ENCODE assay signal across 8 cellular contexts in genomic region chr1:68470388-68470970, GRCh38. TPM values are rescaled to one million over a fixed set of nuclear protein-coding genes. Genes with fewer than 3 reads are reported as not detected.
DNase-seq lines count a peak whose midpoint lies in the region; TF ChIP-seq lines count a peak whose summit lies in the region.

No MANE protein-coding gene starts in this region.

- no peak overlapping the region for H3K27ac ChIP-seq in SU-DHL-6 (ENCODE audit: low read depth, low read length)

- TF ChIP-seq CTCF in GM12873 (IDR thresholded peaks at IDR 0.05; ENCODE audit: insufficient read depth, low read depth, low read length, missing control alignments) (peak; percentile 22), SU-DHL-6 (IDR thresholded peaks at IDR 0.05; ENCODE audit: insufficient read depth, low read length, poor library complexity, severe bottlenecking) (peak; percentile 32)

- peak; percentile 26 for DNase-seq in A172 (ENCODE audit: low spot score)
- DNase-seq in head of caudate nucleus: peak in 29 of 42 donors; percentile 3 to 54 (median 28)
- DNase-seq in COLO829 (ENCODE audit: low spot score): no peak
- DNase-seq in NOMO-1 treated with DMSO at 0.1 percent for 48 hours (lab: John Stamatoyannopoulos, UW; ENCODE audit: unreplicated experiment): no peak
- no peak for DNase-seq in effector CD8-positive, alpha-beta T cell (lab: John Stamatoyannopoulos, UW)
- no peak for DNase-seq in NCI-H1930 (lab: John Stamatoyannopoulos, UW)

- H2AFZ ChIP-seq in SU-DHL-6 (ENCODE audit: low read depth, low read length, severe bottlenecking): no peak overlapping the region

- intact Hi-C loops in head of caudate nucleus (cut with DNase I): no loop called here

- H3K4me2 ChIP-seq in SU-DHL-6 (ENCODE audit: low read depth, low read length, poor library complexity, severe bottlenecking): no peak overlapping the region

- no peaks in the 10 kb centered on the region for H3K79me2 ChIP-seq in SU-DHL-6 (ENCODE audit: insufficient read depth, low read length)

- H3F3A ChIP-seq in SU-DHL-6 (ENCODE audit: insufficient read depth): peaks cover 6% of the 10 kb centered on the region; the same call in 1 of the 2 replicates

- no peaks in the 10 kb centered on the region for H3K9me2 ChIP-seq in SU-DHL-6 (replicated peaks; ENCODE audit: insufficient read depth, low read length)

- H3K4me3 ChIP-seq in SU-DHL-6 (ENCODE audit: insufficient read depth, low read length, poor library complexity, severe bottlenecking): no peak overlapping the region

- no peaks in the 10 kb centered on the region for H3K27me3 ChIP-seq in SU-DHL-6 (ENCODE audit: low read length)

- no peak overlapping the region for H3K9ac ChIP-seq in SU-DHL-6 (ENCODE audit: low read length)

- H3K36me3 ChIP-seq in SU-DHL-6 (ENCODE audit: low read length): peaks cover 3% of the 10 kb centered on the region; the same call in 1 of the 2 replicates

- no peaks in the 10 kb centered on the region for H4K20me1 ChIP-seq in SU-DHL-6 (ENCODE audit: low read depth, low read length)

- H3K9me3 ChIP-seq in SU-DHL-6 (ENCODE audit: insufficient read depth, low read length): no peaks in the 10 kb centered on the region

RNA-seq across cellular contexts. Expression of gene RPE65, which starts 20.7 kb away (rescaled TPM):
- total RNA-seq in A172 (2014; rRNA removed; shearing (Covaris generic)): not detected in 2 replicates

RNA-seq across cellular contexts. Expression of gene DEPDC1, which starts 26.4 kb away (rescaled TPM):
- total RNA-seq in A172 (2014; rRNA removed; shearing (Covaris generic)): 51.3 and 79.2 TPM in 2 replicates

Comparison
In these comparisons a context has a peak if more than half of its experiments do, and no peak if none do; other contexts are left out.
1. DNase-seq: peak in A172 (single experiment) and head of caudate nucleus (29 of 42); none in COLO829 (single experiment), NOMO-1 treated with DMSO at 0.1 percent for 48 hours (single experiment), effector CD8-positive, alpha-beta T cell (single experiment) and NCI-H1930 (0 of 2).